ENCODE assay signal across 8 cellular contexts in the genomic region with DNA sequence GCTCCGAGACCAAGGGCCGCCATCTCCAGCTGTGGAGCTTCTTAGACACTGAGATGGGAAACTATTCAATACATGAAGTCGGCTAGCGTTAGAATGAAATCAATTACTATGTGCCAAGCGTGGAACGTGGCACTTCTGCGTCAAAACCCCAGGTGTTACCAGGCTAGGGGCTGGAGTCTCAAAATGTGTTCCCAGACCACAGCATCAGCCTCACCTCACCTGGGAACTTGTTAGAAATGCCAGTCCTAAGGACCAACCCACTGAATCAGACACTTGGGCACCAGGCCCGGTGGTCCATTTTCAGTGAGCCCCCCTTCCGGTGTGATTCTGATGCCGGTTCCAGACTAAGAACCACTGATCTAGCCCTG. TPM values are rescaled to one million over a fixed set of nuclear protein-coding genes. Genes with fewer than 3 reads are reported as not detected.
DNase-seq lines count a peak whose midpoint lies in the region; ATAC-seq and TF ChIP-seq lines count a peak whose summit lies in the region.

No MANE protein-coding gene starts in this region.

- H3K4me3 Mint-ChIP-seq in CD4-positive, alpha-beta T cell, result peak overlapping the region; percentile 93

- ATAC-seq in CD4-positive, alpha-beta T cell (ENCODE audit: poor library complexity), result no peak
- ATAC-seq in GM21529 (IDR thresholded peaks at IDR 0.05; ENCODE audit: unreplicated experiment), result no peak
- no peak for ATAC-seq in HG02610 (IDR thresholded peaks at IDR 0.05; ENCODE audit: unreplicated experiment)

- H3K27ac ChIP-seq in CD4-positive, alpha-beta T cell (ENCODE audit: low read depth, low read length), result peak overlapping the region; percentile 88
- H3K27ac ChIP-seq in PC-9 (peak overlapping the region; percentile 43; the same call in 1 of the 2 replicates), ovary (peak overlapping the region; percentile 100)

- H3K27me3 ChIP-seq in CD4-positive, alpha-beta T cell (ENCODE audit: control insufficient read depth, insufficient read depth, low read length), result no peaks in the 10 kb centered on the region
- no peaks in the 10 kb centered on the region for H3K27me3 ChIP-seq in PC-9 (ENCODE audit: insufficient read depth, low read depth)
- no peaks in the 10 kb centered on the region for H3K27me3 ChIP-seq in ovary

- H3K4me3 ChIP-seq in PC-9, result peak overlapping the region; percentile 38; the same call in 1 of the 2 replicates
- H3K4me3 ChIP-seq in epithelial cell of esophagus (ENCODE audit: low read length), result peak overlapping the region; percentile 48
- H3K4me3 ChIP-seq in ovary, result peak overlapping the region; percentile 77

- TF ChIP-seq EP300 in ovary (IDR thresholded peaks at IDR 0.05), result no peak

- peaks cover 52% of the 10 kb centered on the region for H3K4me1 Mint-ChIP-seq in CD4-positive, alpha-beta T cell (ENCODE audit: low read depth)

- no peaks in the 10 kb centered on the region for H3K27me3 Mint-ChIP-seq in CD4-positive, alpha-beta T cell

- POLR2A ChIA-PET in CD4-positive, alpha-beta T cell (lab: Charles Lee), result interaction anchor here (1.2 to 34.6 kb wide), 4 partner anchors 5 to 90 kb away, joined by 3 to 1869 read pairs (median 966); a partner anchor contains a TSS
- POLR2A ChIA-PET in PC-9 (lab: Charles Lee; ENCODE audit: unreplicated experiment), result no interaction called here

- H3K36me3 ChIP-seq in PC-9 (ENCODE audit: low read depth) (no peaks in the 10 kb centered on the region), ovary (no peaks in the 10 kb centered on the region)

- no peak overlapping the region for H2AFZ ChIP-seq in PC-9

- in situ Hi-C loops in ACHN (cut with HindIII; ENCODE audit: low pct_ligation_motif_present, low pct_unique_long_range_greater_than_20kb, low sequenced_read_pairs), result no loop called here

- CTCF ChIA-PET in CD4-positive, alpha-beta T cell (lab: Charles Lee), result interaction anchor here (0.7 to 14.7 kb wide), 3 partner anchors 11 to 90 kb away, joined by 3 to 746 read pairs (median 6); a partner anchor contains a TSS
- CTCF ChIA-PET in PC-9 (lab: Charles Lee), result no interaction called here

- 30 to 46% (median 32%) methylated on average over 10 of the region's 10 CpGs for WGBS in ovary, 3 donors

- H4K20me1 ChIP-seq in PC-9 (ENCODE audit: insufficient read depth), result no peaks in the 10 kb centered on the region

- no peaks in the 10 kb centered on the region for H3K9me3 Mint-ChIP-seq in CD4-positive, alpha-beta T cell

- peaks cover 51% of the 10 kb centered on the region for H3K79me2 ChIP-seq in PC-9 (ENCODE audit: low read depth)

- no peak for DNase-seq in CD4-positive, alpha-beta T cell
- DNase-seq in PC-9 (no peak), epithelial cell of esophagus (ENCODE audit: low read depth) (no peak), ovary (peak in 2 of 5 donors; percentile 27 to 47), NCI-H2171 treated with DMSO at 0.1 percent for 48 hours (lab: John Stamatoyannopoulos, UW) (no peak), ACHN (no peak)

- TF ChIP-seq CTCF in CD4-positive, alpha-beta T cell (IDR thresholded peaks at IDR 0.05), result no peak
- TF ChIP-seq CTCF in PC-9 (conservative IDR thresholded peaks at IDR 0.05), result no peak
- no peak for TF ChIP-seq CTCF in epithelial cell of esophagus (IDR thresholded peaks at IDR 0.05; ENCODE audit: insufficient read depth, low read depth, low read length, missing control alignments)
- no peak for TF ChIP-seq CTCF in ovary (IDR thresholded peaks at IDR 0.05)

- no peaks in the 10 kb centered on the region for H3K9me3 ChIP-seq in CD4-positive, alpha-beta T cell (ENCODE audit: control insufficient read depth, low read length)
- no peaks in the 10 kb centered on the region for H3K9me3 ChIP-seq in PC-9 (ENCODE audit: insufficient read depth, low read depth)
- H3K9me3 ChIP-seq in ovary, result no peaks in the 10 kb centered on the region

- peak overlapping the region; percentile 72 for H3K4me2 ChIP-seq in PC-9

- no peaks in the 10 kb centered on the region for H3K9me2 ChIP-seq in PC-9 (ENCODE audit: insufficient read depth)

- peak overlapping the region; percentile 97 for H3K27ac Mint-ChIP-seq in CD4-positive, alpha-beta T cell

- peaks cover 72% of the 10 kb centered on the region for H3F3A ChIP-seq in PC-9 (ENCODE audit: insufficient read depth, low read depth)

- peaks cover 71% of the 10 kb centered on the region for H3K36me3 Mint-ChIP-seq in CD4-positive, alpha-beta T cell (ENCODE audit: low read depth)

- no TSS peak for BruUV-seq in PC-9 (replicated peaks; lab: Mats Ljungman, UMichigan)

- H3K4me1 ChIP-seq in PC-9 (replicated peaks; ENCODE audit: insufficient read depth), result peaks cover 48% of the 10 kb centered on the region
- peaks cover 24% of the 10 kb centered on the region for H3K4me1 ChIP-seq in ovary (ENCODE audit: insufficient read depth)

- TF ChIP-seq POLR2A in ovary (IDR thresholded peaks at IDR 0.05), result no peak

- intact Hi-C loops in CD4-positive, alpha-beta T cell (cut with DNase I, micrococcal nuclease), result loop anchor here in 1 of 2 experiments (1.0 kb wide), 1 partner anchor 13 kb away; no protein-coding TSS in a partner anchor
- intact Hi-C loops in PC-9 (cut with micrococcal nuclease; ENCODE audit: unreplicated experiment) (loop anchor here (10.0 kb wide), 3 partner anchors 244 to 574 kb away; no protein-coding TSS in a partner anchor), ovary (cut with DNase I) (loop anchor here in 2 of 4 donors (5.0 kb wide), 2 partner anchors 89 to 94 kb away; a partner anchor contains a TSS)

RNA-seq across cellular contexts. Expression of a gene that starts 5.0 kb away (rescaled TPM):
- 100 to 1,000 TPM; 146 to 151 TPM for total RNA-seq in CD4-positive, alpha-beta T cell
- total RNA-seq in PC-9 (2021), result 16.4 and 22.6 TPM in 2 replicates
- 10 to 100 TPM in 5 of 7 donors, 1 to 10 TPM in 2; 8.7 to 44.6 (median 31.7) TPM for total RNA-seq in ovary
- 10 to 100 TPM in 1 of 2 donors, 1 to 10 TPM in 1; 6.2 to 15.5 TPM for polyA plus RNA-seq in ovary

RNA-seq across cellular contexts. Expression of a gene that starts 5.3 kb away (rescaled TPM):
- 100 to 1,000 TPM; 155 to 164 TPM for total RNA-seq in CD4-positive, alpha-beta T cell
- total RNA-seq in PC-9 (2021) (132 and 179 TPM in 2 replicates), ovary (10 to 100 TPM in 6 of 7 donors, 1 to 10 TPM in 1; 9.3 to 37.3 (median 18.2) TPM)
- polyA plus RNA-seq in ovary, result 1 to 10 TPM; 3.7 to 7.9 TPM

RNA-seq across cellular contexts. Expression of a gene that starts 59.9 kb away (rescaled TPM):
- not detected for total RNA-seq in CD4-positive, alpha-beta T cell
- total RNA-seq in PC-9 (2021) (0.35 and 0.92 TPM in 2 replicates), ovary (1 to 10 TPM; 1.2 to 7.2 (median 4.4) TPM)
- polyA plus RNA-seq in ovary, result 1 to 10 TPM; 1.3 to 4.0 TPM

Comparison
In these comparisons a context has a peak if more than half of its experiments do, and no peak if none do; other contexts are left out.
1. H3K27ac ChIP-seq: peak in every context shown above with its lines; median percentile 100 in ovary; 88 in CD4-positive, alpha-beta T cell; 43 in PC-9.